13 cellular contexts compared by ENCODE assay signal in genomic region chr19:55149078-55150003, GRCh38. TPM values are rescaled to one million over a fixed set of nuclear protein-coding genes. Genes with fewer than 3 reads are reported as not detected.
DNase-seq lines count a peak whose midpoint lies in the region; ATAC-seq and TF ChIP-seq lines count a peak whose summit lies in the region.
"Had no signal": no experiment of that assay in that cellular context is flagged by ENCODE, and none has a peak within 500 bp of the region (broad histone marks: within the 10 kb centered on the region; RNA-seq: fewer than 3 reads in every experiment).

TNNT1 (minus strand) TSS chr19:55149206; CDS start chr19:55147157, 2,049 bp downstream.

- no peaks in the 10 kb centered on the region for H3K27me3 ChIP-seq in NT2/D1 (ENCODE audit: insufficient read depth, insufficient read length)
- H3K27me3 ChIP-seq in neural progenitor cell = no peaks in the 10 kb centered on the region

- peaks cover 42% of the 10 kb centered on the region for H3F3A ChIP-seq in neural progenitor cell (ENCODE audit: low read depth)

- peak; percentile 51 for ATAC-seq in Right ventricle myocardium inferior

- H4K20me1 ChIP-seq in neural progenitor cell (ENCODE audit: low read depth) = no peaks in the 10 kb centered on the region

- H3K4me2 ChIP-seq in neural progenitor cell = peak within 1 kb of the TSS; percentile 67

- peaks cover 47% of the 10 kb centered on the region for H3K27me3 Mint-ChIP-seq in neural progenitor cell (ENCODE audit: insufficient read depth, low read depth)

- DNase-seq in ELR (ENCODE audit: low read depth) (peak; percentile 19), NT2/D1 (ENCODE audit: low read depth, low spot score) (no peak), Right ventricle myocardium inferior (ENCODE audit: missing footprints) (no peak), neural progenitor cell (ENCODE audit: low spot score) (peak; percentile 78), head of caudate nucleus (no peak), pons (ENCODE audit: low spot score) (no peak)
- DNase-seq in activated CD8-positive, alpha-beta memory T cell treated with anti-CD3 and anti-CD28 coated beads, Interleukin-2, amount 50 U/mL, for 4 hours = no peak
- no peak for DNase-seq in activated CD4-positive, alpha-beta T cell treated with anti-CD3 and anti-CD28 coated beads for 1 hour
- DNase-seq: activated CD4-positive, alpha-beta T cell treated with anti-CD3 and anti-CD28 coated beads for 48 hours; activated effector memory CD4-positive, alpha-beta T cell treated with Interleukin-2 at 50 U/mL for 16 hours; naive B cell; stimulated activated naive CD4-positive, alpha-beta T cell treated with Interleukin-2 at 50 U/mL for 16 hours had no signal

- peak within 1 kb of the TSS; percentile 55 for H3K4me3 Mint-ChIP-seq in neural progenitor cell
- H3K4me3 Mint-ChIP-seq: dendritic cell treated with granulocyte-macrophage colony-stimulating factor and Interleukin-4, amounts not matched to agents 40 ng/mL and 50 ng/mL, for 4 days; naive B cell had no signal

- H3K9ac ChIP-seq in NT2/D1 (ENCODE audit: insufficient read length, low read depth) (peak within 1 kb of the TSS; percentile 50), neural progenitor cell (no peak within 1 kb of the TSS)

- peaks cover 2% of the 10 kb centered on the region for H3K9me3 Mint-ChIP-seq in neural progenitor cell

- peaks cover 11% of the 10 kb centered on the region for H3K4me1 ChIP-seq in NT2/D1 (ENCODE audit: insufficient read depth, insufficient read length)
- peaks cover 23% of the 10 kb centered on the region for H3K4me1 ChIP-seq in neural progenitor cell

- peaks cover 2% of the 10 kb centered on the region for H3K36me3 Mint-ChIP-seq in neural progenitor cell

- H2AFZ ChIP-seq in neural progenitor cell (replicated peaks) = peak within 1 kb of the TSS; percentile 8

- H3K9me3 ChIP-seq in NT2/D1 (ENCODE audit: insufficient read depth, low read length) = no peaks in the 10 kb centered on the region
- H3K9me3 ChIP-seq in neural progenitor cell (ENCODE audit: low read depth) = no peaks in the 10 kb centered on the region

- no peak within 1 kb of the TSS for H3K27ac ChIP-seq in neural progenitor cell

- peaks cover 19% of the 10 kb centered on the region for H3K4me1 Mint-ChIP-seq in neural progenitor cell

- H3K4me3 ChIP-seq in NT2/D1 (ENCODE audit: insufficient read length, low read depth) (peak within 1 kb of the TSS; percentile 24), neural progenitor cell (peak within 1 kb of the TSS; percentile 26)

- intact Hi-C loops in Right ventricle myocardium inferior (cut with DNase I) = loop anchor here (10.0 kb wide), 1 partner anchor 475 kb away; the partner anchor contains the start of gene ZNF784
- intact Hi-C loops in head of caudate nucleus (cut with DNase I) = no loop called here

- TF ChIP-seq CTCF in neural progenitor cell (IDR thresholded peaks at IDR 0.05) = no peak

- H3K36me3 ChIP-seq in NT2/D1 (ENCODE audit: insufficient read depth, insufficient read length, low read length) = peaks cover 4% of the 10 kb centered on the region
- no peaks in the 10 kb centered on the region for H3K36me3 ChIP-seq in neural progenitor cell

- no peaks in the 10 kb centered on the region for H3K79me2 ChIP-seq in neural progenitor cell (ENCODE audit: low read depth)

- peak within 1 kb of the TSS; percentile 81 for H3K27ac Mint-ChIP-seq in neural progenitor cell
- H3K27ac Mint-ChIP-seq: dendritic cell treated with granulocyte-macrophage colony-stimulating factor and Interleukin-4, amounts not matched to agents 40 ng/mL and 50 ng/mL, for 4 days; naive B cell had no signal

RNA-seq across cellular contexts. Expression of gene TNNT1, which starts in this region (rescaled TPM):
- total RNA-seq in Right ventricle myocardium inferior (66.0 TPM), neural progenitor cell (ENCODE audit: low replicate concordance) (74.1 and 121 TPM in 2 replicates)

Comparison
In these comparisons a context has a peak if more than half of its experiments do, and no peak if none do; other contexts are left out.
1. DNase-seq: peak in ELR (single experiment) and neural progenitor cell (single experiment); none in NT2/D1 (single experiment), Right ventricle myocardium inferior (single experiment), head of caudate nucleus (0 of 42), pons (single experiment), activated CD8-positive, alpha-beta memory T cell treated with anti-CD3 and anti-CD28 coated beads, Interleukin-2, amount 50 U/mL, for 4 hours (single experiment) and activated CD4-positive, alpha-beta T cell treated with anti-CD3 and anti-CD28 coated beads for 1 hour (single experiment).